In genomic region chr2:207135340-207135739, GRCh38 we compare ENCODE assay signal across 14 cellular contexts. TPM values are rescaled to one million over a fixed set of nuclear protein-coding genes. Genes with fewer than 3 reads are reported as not detected.
DNase-seq lines count a peak whose midpoint lies in the region; ATAC-seq, FAIRE-seq and TF ChIP-seq lines count a peak whose summit lies in the region.
"Had no signal": no experiment of that assay in that cellular context is flagged by ENCODE, and none has a peak within 500 bp of the region (broad histone marks: within the 10 kb centered on the region; RNA-seq: fewer than 3 reads in every experiment).

No MANE protein-coding gene starts in this region.

- 55 to 73% methylated on average over 1 of the region's 1 CpG for WGBS in pancreas, 2 donors

- no peaks in the 10 kb centered on the region for H3K9me3 Mint-ChIP-seq in activated naive CD4-positive, alpha-beta T cell treated with anti-CD3 and anti-CD28 coated beads, Interleukin-2, amount 50 U/mL, for 24 hours
- no peaks in the 10 kb centered on the region for H3K9me3 Mint-ChIP-seq in astrocyte (ENCODE audit: unreplicated experiment)
- H3K9me3 Mint-ChIP-seq: IgD-negative memory B cell, memory B cell had no signal

- intact Hi-C loops in left lung (cut with DNase I) (no loop called here), tibial artery (cut with DNase I; ENCODE audit: low total_unique reads) (loop anchor here (10.0 kb wide), 1 partner anchor 91 kb away; no protein-coding TSS in a partner anchor), pancreas (cut with DNase I) (no loop called here)

- H3K4me3 ChIP-seq in astrocyte (ENCODE audit: insufficient read depth, low read depth, low read length) (no peak overlapping the region), left lung (no peak overlapping the region), tibial artery (no peak overlapping the region), pancreas (no peak overlapping the region)

- peak overlapping the region; percentile 47 for H3K4me3 Mint-ChIP-seq in activated naive CD4-positive, alpha-beta T cell treated with anti-CD3 and anti-CD28 coated beads, Interleukin-2, amount 50 U/mL, for 24 hours
- H3K4me3 Mint-ChIP-seq in astrocyte (ENCODE audit: unreplicated experiment): no peak overlapping the region
- H3K4me3 Mint-ChIP-seq: memory B cell had no signal

- TF ChIP-seq CTCF in astrocyte (IDR thresholded peaks at IDR 0.05; ENCODE audit: insufficient read depth, low read depth, low read length): no peak
- no peak for TF ChIP-seq CTCF in left lung (IDR thresholded peaks at IDR 0.05)
- no peak for TF ChIP-seq CTCF in tibial artery (IDR thresholded peaks at IDR 0.05)
- TF ChIP-seq CTCF in pancreas (IDR thresholded peaks at IDR 0.05): no peak

- peak overlapping the region; percentile 86 for H3K27ac Mint-ChIP-seq in activated naive CD4-positive, alpha-beta T cell treated with anti-CD3 and anti-CD28 coated beads, Interleukin-2, amount 50 U/mL, for 24 hours
- H3K27ac Mint-ChIP-seq in astrocyte (ENCODE audit: unreplicated experiment): peak overlapping the region; percentile 89

- H3K27ac ChIP-seq in astrocyte (ENCODE audit: low read depth, low read length) (peak overlapping the region; percentile 63), left lung (peak overlapping the region; percentile 46 to 81), tibial artery (peak overlapping the region; percentile 84 to 100), pancreas (no peak overlapping the region)

- H3K4me1 ChIP-seq in astrocyte (ENCODE audit: insufficient read depth, low read length) (peaks cover 55% of the 10 kb centered on the region), left lung (peaks cover 34 to 98% of the 10 kb centered on the region in 2 donors), tibial artery (peaks cover 0 to 100% (median 68%) of the 10 kb centered on the region in 4 donors), pancreas (no peaks in the 10 kb centered on the region)

- H3K9ac ChIP-seq in astrocyte (ENCODE audit: low read length): peak overlapping the region; percentile 45

- peak overlapping the region; percentile 79 for H3K4me2 ChIP-seq in astrocyte (ENCODE audit: low read length)

- H3K36me3 ChIP-seq in astrocyte (ENCODE audit: insufficient read depth, low read length): peaks cover 7% of the 10 kb centered on the region
- no peaks in the 10 kb centered on the region for H3K36me3 ChIP-seq in left lung
- no peaks in the 10 kb centered on the region for H3K36me3 ChIP-seq in tibial artery
- no peaks in the 10 kb centered on the region for H3K36me3 ChIP-seq in pancreas

- no peaks in the 10 kb centered on the region for H3K27me3 ChIP-seq in astrocyte (ENCODE audit: insufficient read depth, low read length)
- no peaks in the 10 kb centered on the region for H3K27me3 ChIP-seq in left lung
- H3K27me3 ChIP-seq in tibial artery: no peaks in the 10 kb centered on the region
- no peaks in the 10 kb centered on the region for H3K27me3 ChIP-seq in pancreas
- H3K27me3 ChIP-seq: BE2C had no signal

- peaks cover 100% of the 10 kb centered on the region for H3K79me2 ChIP-seq in astrocyte (ENCODE audit: insufficient read depth, low read length)

- H3K36me3 Mint-ChIP-seq in activated naive CD4-positive, alpha-beta T cell treated with anti-CD3 and anti-CD28 coated beads, Interleukin-2, amount 50 U/mL, for 24 hours: peaks cover 22% of the 10 kb centered on the region
- peaks cover 16% of the 10 kb centered on the region for H3K36me3 Mint-ChIP-seq in astrocyte (ENCODE audit: low read depth, unreplicated experiment)

- H3K9me3 ChIP-seq in astrocyte (ENCODE audit: insufficient read depth, low read depth, low read length): no peaks in the 10 kb centered on the region
- no peaks in the 10 kb centered on the region for H3K9me3 ChIP-seq in left lung
- no peaks in the 10 kb centered on the region for H3K9me3 ChIP-seq in tibial artery
- H3K9me3 ChIP-seq in pancreas: no peaks in the 10 kb centered on the region
- H3K9me3 ChIP-seq: BE2C had no signal

- no peaks in the 10 kb centered on the region for H3K27me3 Mint-ChIP-seq in activated naive CD4-positive, alpha-beta T cell treated with anti-CD3 and anti-CD28 coated beads, Interleukin-2, amount 50 U/mL, for 24 hours
- H3K27me3 Mint-ChIP-seq in astrocyte (ENCODE audit: low read depth, unreplicated experiment): no peaks in the 10 kb centered on the region
- H3K27me3 Mint-ChIP-seq: IgD-negative memory B cell, memory B cell had no signal

- peaks cover 92% of the 10 kb centered on the region for H3K4me1 Mint-ChIP-seq in activated naive CD4-positive, alpha-beta T cell treated with anti-CD3 and anti-CD28 coated beads, Interleukin-2, amount 50 U/mL, for 24 hours
- H3K4me1 Mint-ChIP-seq in astrocyte (ENCODE audit: low read depth, unreplicated experiment): peaks cover 89% of the 10 kb centered on the region

- H2AFZ ChIP-seq in astrocyte (ENCODE audit: low read depth, low read length): no peak overlapping the region

- peaks cover 99% of the 10 kb centered on the region for H4K20me1 ChIP-seq in astrocyte (ENCODE audit: insufficient read depth, low read length)

- ATAC-seq in left lung: no peak
- no peak for ATAC-seq in HG03457 (IDR thresholded peaks at IDR 0.05; ENCODE audit: unreplicated experiment)
- ATAC-seq in pancreas: no peak

- no peak for FAIRE-seq in astrocyte (lab: Jason Lieb, UNC)
- no peak for FAIRE-seq in pancreas (lab: Jason Lieb, UNC)

- no peak for DNase-seq in activated naive CD4-positive, alpha-beta T cell (lab: John Stamatoyannopoulos, UW)
- DNase-seq in astrocyte (ENCODE audit: low read depth) (peak; percentile 39), left lung (no peak), tibial artery (no peak), pancreas (no peak), ecto neural progenitor cell (ENCODE audit: low spot score) (no peak)
- DNase-seq: activated CD4-positive, CD25-positive, alpha-beta regulatory T cell; BE2C; cortex of kidney; NCI-H82 had no signal

RNA-seq across cellular contexts. Expression of gene KLF7, which starts 30.4 kb away (rescaled TPM):
- total RNA-seq in astrocyte: 76.5 and 81.2 TPM in 2 replicates
- total RNA-seq in left lung: 10 to 100 TPM; 31.0 to 41.8 TPM
- total RNA-seq in pancreas: 10 to 100 TPM in 1 of 6 donors, 1 to 10 TPM in 5; 2.4 to 15.0 (median 6.8) TPM
- polyA plus RNA-seq in pancreas: 1 to 10 TPM; 2.5 to 3.1 TPM

Comparison
In these comparisons a context has a peak if more than half of its experiments do, and no peak if none do; other contexts are left out.
1. H3K27ac ChIP-seq: peak in astrocyte (single experiment), left lung (2 of 2) and tibial artery (2 of 2); none in pancreas (0 of 4).